11 cellular contexts compared by ENCODE assay signal in genomic region chr3:194296448-194296831, GRCh38. TPM values are rescaled to one million over a fixed set of nuclear protein-coding genes. Genes with fewer than 3 reads are reported as not detected.
DNase-seq lines count a peak whose midpoint lies in the region; ATAC-seq and TF ChIP-seq lines count a peak whose summit lies in the region.
"Had no signal": no experiment of that assay in that cellular context is flagged by ENCODE, and none has a peak within 500 bp of the region (broad histone marks: within the 10 kb centered on the region; RNA-seq: fewer than 3 reads in every experiment).

No MANE protein-coding gene starts in this region.

- H3K9me3 ChIP-seq in right cardiac atrium (ENCODE audit: control insufficient read depth, low read length) (no peaks in the 10 kb centered on the region), psoas muscle (no peaks in the 10 kb centered on the region)

- 23% methylated on average over 13 of the region's 13 CpGs for WGBS in right cardiac atrium
- 4 to 9% (median 8%) methylated on average over 13 of the region's 13 CpGs for WGBS in psoas muscle, 3 donors

- peaks cover 49% of the 10 kb centered on the region for H3K4me1 Mint-ChIP-seq in WTC11

- POLR2A ChIA-PET in WTC11 (lab: Charles Lee): interaction anchor here (0.7 to 2.3 kb wide), 3 partner anchors 9 to 79 kb away, joined by 7 to 10 read pairs (median 8); no protein-coding TSS in a partner anchor

- H3K9me3 Mint-ChIP-seq in WTC11: 0 out of 2 replicates have a peak, but pooled peaks cover 3% of the 10 kb centered on the region

- peak overlapping the region; percentile 84 for H3K27ac Mint-ChIP-seq in WTC11

- peaks cover 2% of the 10 kb centered on the region for H3K4me1 ChIP-seq in right cardiac atrium (ENCODE audit: control insufficient read depth, insufficient read depth, low read length)
- peaks cover 17% of the 10 kb centered on the region for H3K4me1 ChIP-seq in psoas muscle

- DNase-seq in GM04503 (ENCODE audit: low read depth): peak; percentile 39
- peak; percentile 48 for DNase-seq in WTC11 (ENCODE audit: low spot score)
- DNase-seq in right cardiac atrium: peak in 1 of 3 donors; percentile 65
- peak in 1 of 2 donors; percentile 54 for DNase-seq in psoas muscle
- DNase-seq in GM19240 (ENCODE audit: insufficient read length, low spot score): no peak
- DNase-seq in NCI-H146 (lab: John Stamatoyannopoulos, UW): no peak
- DNase-seq: activated CD4-positive, alpha-beta T cell treated with anti-CD3 and anti-CD28 coated beads for 48 hours had no signal

- H3K27ac ChIP-seq in right cardiac atrium (ENCODE audit: low read length) (no peak overlapping the region), psoas muscle (no peak overlapping the region)

- H3K27me3 ChIP-seq in right cardiac atrium (ENCODE audit: control insufficient read depth, insufficient read depth) (no peaks in the 10 kb centered on the region), psoas muscle (ENCODE audit: insufficient read depth in 3 of 3, low read length in 2 of 3) (no peaks in the 10 kb centered on the region)

- peaks cover 6% of the 10 kb centered on the region for H3K27me3 Mint-ChIP-seq in WTC11 (ENCODE audit: low read depth)

- CTCF ChIA-PET in WTC11 (lab: Charles Lee): interaction anchor here (1.2 to 5.6 kb wide), 6 partner anchors 9 to 92 kb away, joined by 3 to 52 read pairs (median 9); no protein-coding TSS in a partner anchor

- no peaks in the 10 kb centered on the region; the same call in 1 of the 2 replicates for H3K36me3 Mint-ChIP-seq in WTC11

- H3K4me3 Mint-ChIP-seq in WTC11: peak overlapping the region; percentile 51

- TF ChIP-seq CTCF in WTC11 (IDR thresholded peaks at IDR 0.05) (no peak), psoas muscle (IDR thresholded peaks at IDR 0.05) (no peak)

- intact Hi-C loops in right cardiac atrium (cut with DNase I) (no loop called here), psoas muscle (cut with DNase I) (no loop called here)

- H3K4me3 ChIP-seq in right cardiac atrium (ENCODE audit: low read length) (no peak overlapping the region), psoas muscle (peak overlapping the region; percentile 57)
- H3K4me3 ChIP-seq: GM12878, K562 had no signal

- ATAC-seq in WTC11: peak; percentile 8
- peak; percentile 33 to 51 for ATAC-seq in right cardiac atrium
- peak; percentile 19 to 60 (median 54) for ATAC-seq in psoas muscle
- ATAC-seq in HG03469 (IDR thresholded peaks at IDR 0.05; ENCODE audit: unreplicated experiment): no peak
- ATAC-seq in HG03280 (IDR thresholded peaks at IDR 0.05; ENCODE audit: unreplicated experiment): no peak
- ATAC-seq: GM12878, K562 had no signal

- H3K36me3 ChIP-seq in psoas muscle (ENCODE audit: insufficient read depth in 1 of 2, low read depth in 1 of 2): no peaks in the 10 kb centered on the region

TF ChIP-seq in WTC11, 78 proteins besides CTCF, POLR2A, EP300 and RAD21:
- TF ChIP-seq CDX4 (CRISPR knock-in tag; IDR thresholded peaks at IDR 0.05; ENCODE audit: borderline replicate concordance) (no peak), NR1H2 (CRISPR knock-in tag; IDR thresholded peaks at IDR 0.05) (no peak), KAT7 (CRISPR knock-in tag; IDR thresholded peaks at IDR 0.05; ENCODE audit: borderline replicate concordance) (no peak), FOXP1 (CRISPR knock-in tag; IDR thresholded peaks at IDR 0.05; ENCODE audit: borderline replicate concordance) (no peak), SOX15 (CRISPR knock-in tag; IDR thresholded peaks at IDR 0.05) (no peak), TEAD1 (CRISPR knock-in tag; IDR thresholded peaks at IDR 0.05) (peak; percentile 42; the same call in 1 of the 2 replicates), ZNF232 (CRISPR knock-in tag; IDR thresholded peaks at IDR 0.05) (0 out of 2 replicates have a peak, but pooled peaks have one; percentile 21)

RNA-seq across cellular contexts. Expression of gene CPN2, which starts 54.7 kb away (rescaled TPM):
- 0.09 to 0.14 TPM in 2 of 3 replicates, not detected in the other for total RNA-seq in WTC11 (2021)
- total RNA-seq in right cardiac atrium: not detected
- 0.07 TPM for polyA plus RNA-seq in right cardiac atrium
- under 1 TPM in 1 of 4 donors, not detected in 3; 0.13 TPM for total RNA-seq in psoas muscle
- under 1 TPM in 1 of 3 donors, not detected in 2; 0.03 TPM for polyA plus RNA-seq in psoas muscle
- total RNA-seq: GM12878, K562 had no signal
- polyA plus RNA-seq: GM12878, K562 had no signal

Comparison
In these comparisons a context has a peak if more than half of its experiments do, and no peak if none do; other contexts are left out.
1. DNase-seq: peak in GM04503 (single experiment) and WTC11 (single experiment); none in GM19240 (single experiment) and NCI-H146 (single experiment).
2. ATAC-seq: peak in WTC11 (single experiment), right cardiac atrium (2 of 2) and psoas muscle (4 of 4); none in HG03469 (single experiment) and HG03280 (single experiment).